7 cellular contexts compared by ENCODE assay signal in genomic region chr2:113431773-113432172, GRCh38. TPM values are rescaled to one million over a fixed set of nuclear protein-coding genes. Genes with fewer than 3 reads are reported as not detected.
DNase-seq lines count a peak whose midpoint lies in the region; TF ChIP-seq lines count a peak whose summit lies in the region.
"Not testable (repeated sequence)": the region's sequence is repeated elsewhere in the genome, so short reads cannot be mapped to it uniquely, and the experiment has no call there.

No MANE protein-coding gene starts in this region.

- not testable (repeated sequence) for H3K27me3 Mint-ChIP-seq in activated naive CD4-positive, alpha-beta T cell treated with anti-CD3 and anti-CD28 coated beads, Interleukin-2, amount 10 ng/mL, durations not matched to agents 7 days and 5 days; immature natural killer cell (ENCODE audit: low read depth in 3 of 3)

- not testable (repeated sequence) for H4K20me1 ChIP-seq in BLaER1 treated with 17β-estradiol and CSF1 and Interleukin-3, amounts not matched to agents 10 nM and 100 nM

- H3K27me3 ChIP-seq in BLaER1 treated with 17β-estradiol and CSF1 and Interleukin-3, amounts not matched to agents 10 nM and 100 nM; neutrophil: not testable (repeated sequence)

- H3K4me2 ChIP-seq in BLaER1 treated with 17β-estradiol and CSF1 and Interleukin-3, amounts not matched to agents 10 nM and 100 nM: peak overlapping the region in 10 of 11 experiments; percentile 16 to 65 (median 56); a peak in 9 of 22 replicates

- H3K36me3 ChIP-seq in BLaER1 treated with 17β-estradiol and CSF1 and Interleukin-3, amounts not matched to agents 10 nM and 100 nM; neutrophil: not testable (repeated sequence)

- H3K4me1 ChIP-seq in BLaER1 treated with 17β-estradiol and CSF1 and Interleukin-3, amounts not matched to agents 10 nM and 100 nM: peaks cover 0 to 26% (median 15%) of the 10 kb centered on the region in 10 experiments; a peak in 16 of 20 replicates
- peaks cover 16 to 31% of the 10 kb centered on the region in 2 experiments for H3K4me1 ChIP-seq in neutrophil (ENCODE audit: control insufficient read depth in 1 of 2, insufficient read depth in 1 of 2, low read depth in 1 of 2, low read length in 1 of 2)

- not testable (repeated sequence) for H3K4me3 ChIP-seq in BLaER1 treated with 17β-estradiol and CSF1 and Interleukin-3, amounts not matched to agents 10 nM and 100 nM; GM12864 (ENCODE audit: low read depth, low read length)
- H3K4me3 ChIP-seq in neutrophil (ENCODE audit: low read depth in 1 of 2, low read length in 1 of 2): peak overlapping the region in 1 of 2 experiments; percentile 40

- not testable (repeated sequence) for H3K4me1 Mint-ChIP-seq in activated naive CD4-positive, alpha-beta T cell treated with anti-CD3 and anti-CD28 coated beads, Interleukin-2, amount 10 ng/mL, durations not matched to agents 7 days and 5 days; immature natural killer cell

- TF ChIP-seq CTCF in GM12864 (IDR thresholded peaks at IDR 0.05; ENCODE audit: low read depth, low read length, missing control alignments): not testable (repeated sequence)
- TF ChIP-seq CTCF in neutrophil (IDR thresholded peaks at IDR 0.05): peak; percentile 12

- H3K4me3 Mint-ChIP-seq in activated naive CD4-positive, alpha-beta T cell treated with anti-CD3 and anti-CD28 coated beads, Interleukin-2, amount 10 ng/mL, durations not matched to agents 7 days and 5 days; immature natural killer cell: not testable (repeated sequence)

- peak overlapping the region; percentile 37 for H3K27ac Mint-ChIP-seq in activated naive CD4-positive, alpha-beta T cell treated with anti-CD3 and anti-CD28 coated beads, Interleukin-2, amount 10 ng/mL, durations not matched to agents 7 days and 5 days
- H3K27ac Mint-ChIP-seq in immature natural killer cell: not testable (repeated sequence)

- H3K9me3 ChIP-seq in BLaER1 treated with 17β-estradiol and CSF1 and Interleukin-3, amounts not matched to agents 10 nM and 100 nM (replicated peaks in 1 of 11): peaks cover 0 to 12% (median 8%) of the 10 kb centered on the region in 11 experiments; a peak in 15 of 22 replicates
- not testable (repeated sequence) for H3K9me3 ChIP-seq in neutrophil

- DNase-seq in GM12864 (ENCODE audit: low read depth) (peak; percentile 57), NAMALWA (ENCODE audit: low spot score) (peak; percentile 59), RPMI8226 (peak; percentile 18), immature natural killer cell (peak in 2 of 3 donors; percentile 5 to 8)
- DNase-seq in activated naive CD4-positive, alpha-beta T cell treated with anti-CD3 and anti-CD28 coated beads, Interleukin-2, amount 10 ng/mL, durations not matched to agents 7 days and 5 days: not testable (repeated sequence)

- CTCF ChIA-PET in activated naive CD4-positive, alpha-beta T cell treated with anti-CD3 and anti-CD28 coated beads, Interleukin-2, amount 10 ng/mL, durations not matched to agents 7 days and 5 days (lab: Charles Lee): not testable (repeated sequence)

- peak overlapping the region; percentile 46 to 78 (median 65); a peak in 16 of 22 replicates for H3K9ac ChIP-seq in BLaER1 treated with 17β-estradiol and CSF1 and Interleukin-3, amounts not matched to agents 10 nM and 100 nM

- H3K36me3 Mint-ChIP-seq in activated naive CD4-positive, alpha-beta T cell treated with anti-CD3 and anti-CD28 coated beads, Interleukin-2, amount 10 ng/mL, durations not matched to agents 7 days and 5 days; immature natural killer cell: not testable (repeated sequence)

- not testable (repeated sequence) for H3K9me3 Mint-ChIP-seq in activated naive CD4-positive, alpha-beta T cell treated with anti-CD3 and anti-CD28 coated beads, Interleukin-2, amount 10 ng/mL, durations not matched to agents 7 days and 5 days; immature natural killer cell

- H3K27ac ChIP-seq in BLaER1 treated with 17β-estradiol and CSF1 and Interleukin-3, amounts not matched to agents 10 nM and 100 nM: peak overlapping the region; percentile 57 to 93 (median 87); a peak in 21 of 22 replicates
- peak overlapping the region; percentile 91 for H3K27ac ChIP-seq in neutrophil

RNA-seq across cellular contexts. Expression of gene ZNG1B, which starts 5.7 kb away (rescaled TPM):
- polyA plus RNA-seq in immature natural killer cell: 10 to 100 TPM; 15.2 to 24.9 (median 22.4) TPM
